8 cellular contexts compared by ENCODE assay signal in genomic region chr11:110173775-110174644, GRCh38.
DNase-seq lines count a peak whose midpoint lies in the region; ATAC-seq, FAIRE-seq and TF ChIP-seq lines count a peak whose summit lies in the region.

No MANE protein-coding gene starts in this region.

- no peaks in the 10 kb centered on the region for H3K36me3 Mint-ChIP-seq in type B pancreatic cell

- no peaks in the 10 kb centered on the region for H3K79me2 ChIP-seq in OCI-LY7 (ENCODE audit: insufficient read depth, low read depth, low read length)
- H3K79me2 ChIP-seq in trophoblast cell (ENCODE audit: control insufficient read depth, insufficient read depth, low read length, poor library complexity), result no peaks in the 10 kb centered on the region

- no peak overlapping the region for H2BK120ac ChIP-seq in trophoblast cell (ENCODE audit: insufficient read depth, low read length, poor library complexity)

- H3K36me3 ChIP-seq in OCI-LY7 (ENCODE audit: insufficient read depth, low read length) (no peaks in the 10 kb centered on the region), trophoblast cell (ENCODE audit: control insufficient read depth in 1 of 2, insufficient read depth in 2 of 2, low read length in 2 of 2) (no peaks in the 10 kb centered on the region)

- no peaks in the 10 kb centered on the region for H3K9me3 Mint-ChIP-seq in type B pancreatic cell

- H2AK5ac ChIP-seq in trophoblast cell (ENCODE audit: low read length), result no peak overlapping the region

- CTCF ChIA-PET in OCI-LY7 (lab: Charles Lee; ENCODE audit: unreplicated experiment), result no interaction called here

- H3K27ac ChIP-seq in OCI-LY7 (ENCODE audit: low read depth, low read length, poor library complexity, severe bottlenecking) (no peak overlapping the region), trophoblast cell (ENCODE audit: low read depth, low read length) (no peak overlapping the region)

- peaks cover 17% of the 10 kb centered on the region for H3K4me1 Mint-ChIP-seq in type B pancreatic cell (ENCODE audit: unreplicated experiment)

- peak; percentile 83 for FAIRE-seq in GM12892 (lab: Jason Lieb, UNC)

- peak; percentile 55 for ATAC-seq in HG02870 (IDR thresholded peaks at IDR 0.05; ENCODE audit: unreplicated experiment)
- peak; percentile 76 for ATAC-seq in Right ventricle myocardium inferior

- no peak overlapping the region for H3K18ac ChIP-seq in trophoblast cell (ENCODE audit: low read length)

- no peaks in the 10 kb centered on the region for H4K20me1 ChIP-seq in OCI-LY7 (ENCODE audit: insufficient read depth, low read length)

- TF ChIP-seq POLR2A in GM12892 (IDR thresholded peaks at IDR 0.05; ENCODE audit: low read depth, low read length), result no peak

- H3K79me1 ChIP-seq in trophoblast cell (ENCODE audit: low read length), result no peaks in the 10 kb centered on the region

- H2AFZ ChIP-seq in OCI-LY7 (ENCODE audit: low read length) (peak overlapping the region; percentile 37; the same call in 1 of the 2 replicates), trophoblast cell (ENCODE audit: insufficient read depth, low read length, poor library complexity) (no peak overlapping the region)

- H3K4ac ChIP-seq in trophoblast cell (ENCODE audit: low read depth, low read length), result no peak overlapping the region

- peak overlapping the region; percentile 17 for H3K27ac Mint-ChIP-seq in type B pancreatic cell

- H3K4me3 Mint-ChIP-seq in type B pancreatic cell, result peak overlapping the region; percentile 54

- no peaks in the 10 kb centered on the region for H3K9me3 ChIP-seq in OCI-LY7 (ENCODE audit: low read length)
- H3K9me3 ChIP-seq in trophoblast cell (ENCODE audit: insufficient read depth, low read depth, low read length), result no peaks in the 10 kb centered on the region

- TF ChIP-seq CTCF in OCI-LY7 (conservative IDR thresholded peaks at IDR 0.05; ENCODE audit: low read length) (peak; percentile 87), type B pancreatic cell (conservative IDR thresholded peaks at IDR 0.05) (peak; percentile 90)

- no peak overlapping the region for H4K91ac ChIP-seq in trophoblast cell (ENCODE audit: low read depth, low read length)

- H3K4me1 ChIP-seq in OCI-LY7 (ENCODE audit: insufficient read depth, low read length, poor library complexity, severe bottlenecking) (no peaks in the 10 kb centered on the region), trophoblast cell (ENCODE audit: control insufficient read depth in 1 of 2, insufficient read depth in 2 of 2, low read length in 2 of 2) (peaks cover 4 to 5% of the 10 kb centered on the region in 2 experiments)

- no CpG with 5 or more reads among the region's 14 CpGs for WGBS in trophoblast cell (ENCODE audit: extremely low coverage, insufficient coverage, insufficient read length)

- no peak overlapping the region for H3K4me3 ChIP-seq in OCI-LY7 (ENCODE audit: low read depth, low read length, poor library complexity, severe bottlenecking)
- H3K4me3 ChIP-seq in trophoblast cell (ENCODE audit: low read depth, low read length), result no peak overlapping the region

- H4K8ac ChIP-seq in trophoblast cell (ENCODE audit: low read depth, low read length), result no peak overlapping the region

- H3K4me2 ChIP-seq in OCI-LY7 (ENCODE audit: low read length) (no peak overlapping the region), trophoblast cell (ENCODE audit: low read length) (peak overlapping the region; percentile 15)

- H4K12ac ChIP-seq in trophoblast cell (ENCODE audit: low read depth, low read length), result no peak overlapping the region

- H2BK12ac ChIP-seq in trophoblast cell (ENCODE audit: low read length), result no peak overlapping the region

- H3K27me3 ChIP-seq in trophoblast cell (ENCODE audit: insufficient read depth, low read length), result no peaks in the 10 kb centered on the region

- H3K14ac ChIP-seq in trophoblast cell (ENCODE audit: low read length), result no peak overlapping the region

- no peak overlapping the region for H3K9ac ChIP-seq in trophoblast cell (ENCODE audit: low read length)

- H3K23ac ChIP-seq in trophoblast cell (ENCODE audit: low read length), result no peak overlapping the region

- no TSS peak for BruUV-seq in OCI-LY7 (replicated peaks; lab: Mats Ljungman, UMichigan)

- H3K27me3 Mint-ChIP-seq in type B pancreatic cell, result no peaks in the 10 kb centered on the region

- no peak overlapping the region for H2BK5ac ChIP-seq in trophoblast cell (ENCODE audit: low read depth, low read length, poor library complexity)

- DNase-seq in GM12892 (ENCODE audit: insufficient read length), result peak; percentile 42
- peak; percentile 41 for DNase-seq in OCI-LY7 (ENCODE audit: low spot score)
- peak; percentile 36 for DNase-seq in activated gamma-delta T cell treated with anti-CD3 and anti-CD28 coated beads, Interleukin-2, amount 50 U/mL, for 16 hours (ENCODE audit: low read depth)
- no peak for DNase-seq in Right ventricle myocardium inferior (ENCODE audit: missing footprints)
- DNase-seq in trophoblast cell, result peak; percentile 80 to 92
- no peak for DNase-seq in type B pancreatic cell (ENCODE audit: extremely low spot score, unreplicated experiment)
- DNase-seq in DMS79 treated with DMSO at 0.1 percent for 48 hours (lab: John Stamatoyannopoulos, UW), result no peak

- POLR2A ChIA-PET in OCI-LY7 (lab: Charles Lee), result no interaction called here

- no peaks in the 10 kb centered on the region for H3K9me2 ChIP-seq in OCI-LY7 (ENCODE audit: insufficient read depth, low read length)

- intact Hi-C loops in OCI-LY7 (cut with micrococcal nuclease; ENCODE audit: unreplicated experiment) (no loop called here), Right ventricle myocardium inferior (cut with DNase I) (loop anchor here (10.0 kb wide), 1 partner anchor 229 kb away; no protein-coding TSS in a partner anchor)

Comparison
In these comparisons a context has a peak if more than half of its experiments do, and no peak if none do; other contexts are left out.
1. DNase-seq: peak in GM12892 (single experiment), OCI-LY7 (single experiment), activated gamma-delta T cell treated with anti-CD3 and anti-CD28 coated beads, Interleukin-2, amount 50 U/mL, for 16 hours (single experiment) and trophoblast cell (2 of 2); none in Right ventricle myocardium inferior (single experiment), type B pancreatic cell (single experiment) and DMS79 treated with DMSO at 0.1 percent for 48 hours (single experiment).